ENCODE assay signal across 6 cellular contexts in genomic region chr1:42815938-42816599, GRCh38. TPM values are rescaled to one million over a fixed set of nuclear protein-coding genes. Genes with fewer than 3 reads are reported as not detected.
A peak's percentile ranks its signal among the peaks of the same experiment; 100 is the strongest.
DNase-seq lines count a peak whose midpoint lies in the region; ATAC-seq, FAIRE-seq and TF ChIP-seq lines count a peak whose summit lies in the region.

No MANE protein-coding gene starts in this region.

- TF ChIP-seq POLR2A in GM12891 (IDR thresholded peaks at IDR 0.05; ENCODE audit: low read depth, low read length) (no peak), erythroblast (IDR thresholded peaks at IDR 0.05; ENCODE audit: low read length) (no peak), GM12892 (IDR thresholded peaks at IDR 0.05; ENCODE audit: low read depth, low read length) (no peak)

- H3K4me1 ChIP-seq in OCI-LY3 (ENCODE audit: low read length) = peaks cover 12% of the 10 kb centered on the region

- H3K79me2 ChIP-seq in OCI-LY3 (ENCODE audit: low read length) = no peaks in the 10 kb centered on the region

- 0 out of 2 replicates have a peak overlapping the region, but pooled peaks have one; percentile 17 for H3K27ac ChIP-seq in OCI-LY3 (ENCODE audit: low read length)

- H3K9ac ChIP-seq in OCI-LY3 (ENCODE audit: low read length) = peak overlapping the region; percentile 67

- no peaks in the 10 kb centered on the region for H3K9me3 ChIP-seq in OCI-LY3 (ENCODE audit: insufficient read depth, low read length)

- peak overlapping the region; percentile 88 for H3K4me3 ChIP-seq in OCI-LY3 (ENCODE audit: low read length)

- FAIRE-seq in GM12891 (lab: Jason Lieb, UNC) (no peak), GM12892 (lab: Jason Lieb, UNC) (no peak)

- no peak for DNase-seq in GM12891 (ENCODE audit: insufficient read length, low spot score)
- DNase-seq in erythroblast (lab: John Stamatoyannopoulos, UW) = peak; percentile 42 to 55
- peak; percentile 31 for DNase-seq in stimulated activated CD8-positive, alpha-beta memory T cell treated with anti-CD3 and anti-CD28 coated beads, Interleukin-4, amount 100 ng/mL, for 48 hours
- no peak for DNase-seq in GM12892 (ENCODE audit: insufficient read length)

- no peaks in the 10 kb centered on the region for H3K36me3 ChIP-seq in OCI-LY3 (replicated peaks; ENCODE audit: low read depth, low read length)

- H2AFZ ChIP-seq in OCI-LY3 (ENCODE audit: low read depth, low read length) = 0 out of 2 replicates have a peak overlapping the region, but pooled peaks have one; percentile 27

- no peaks in the 10 kb centered on the region for H3K27me3 ChIP-seq in OCI-LY3 (ENCODE audit: low read depth, low read length)

- peak overlapping the region; percentile 84 for H3K4me2 ChIP-seq in OCI-LY3 (ENCODE audit: low read length)

- TF ChIP-seq CTCF in OCI-LY3 (IDR thresholded peaks at IDR 0.05; ENCODE audit: low read depth, low read length) = no peak

- H4K20me1 ChIP-seq in OCI-LY3 (ENCODE audit: insufficient read depth, low read length) = no peaks in the 10 kb centered on the region

- ATAC-seq in GM19397 (IDR thresholded peaks at IDR 0.05; ENCODE audit: unreplicated experiment) = no peak

TF ChIP-seq in GM12891, 5 proteins besides CTCF, POLR2A, EP300 and RAD21:
- TF ChIP-seq TAF1 (IDR thresholded peaks at IDR 0.05; ENCODE audit: low read depth, low read length) (0 out of 2 replicates have a peak, but pooled peaks have one; percentile 28), PAX5 (IDR thresholded peaks at IDR 0.05; ENCODE audit: insufficient read depth, low read length, severe bottlenecking) (no peak)
TF ChIP-seq in GM12891: peak in this region for 1.

RNA-seq across cellular contexts. Expression of gene ERMAP, which starts 0.9 kb away (rescaled TPM):
- 2.7 TPM for polyA plus RNA-seq in GM12891 (2012; ENCODE audit: low read depth, missing spikeins)
- 5.4 TPM for polyA plus RNA-seq in GM12892 (2012; ENCODE audit: missing spikeins)

RNA-seq across cellular contexts. Expression of gene SVBP, which starts 1.1 kb away (rescaled TPM):
- 16.1 TPM for polyA plus RNA-seq in GM12891 (2012; ENCODE audit: low read depth, missing spikeins)
- polyA plus RNA-seq in GM12892 (2012; ENCODE audit: missing spikeins) = 25.6 TPM

RNA-seq across cellular contexts. Expression of gene ZNF691, which starts 30.3 kb away (rescaled TPM):
- 5.1 TPM for polyA plus RNA-seq in GM12891 (2012; ENCODE audit: low read depth, missing spikeins)
- polyA plus RNA-seq in GM12892 (2012; ENCODE audit: missing spikeins) = 6.7 TPM

RNA-seq across cellular contexts. Expression of gene TMEM269, which starts 31.3 kb away (rescaled TPM):
- polyA plus RNA-seq in GM12891 (2012; ENCODE audit: low read depth, missing spikeins) = 0.05 TPM
- polyA plus RNA-seq in GM12892 (2012; ENCODE audit: missing spikeins) = 0.38 TPM

RNA-seq across cellular contexts. Expression of gene C1orf50, which starts 49.0 kb away (rescaled TPM):
- 3.5 TPM for polyA plus RNA-seq in GM12891 (2012; ENCODE audit: low read depth, missing spikeins)
- polyA plus RNA-seq in GM12892 (2012; ENCODE audit: missing spikeins) = 5.8 TPM

Comparison
In these comparisons a context has a peak if more than half of its experiments do, and no peak if none do; other contexts are left out.
1. DNase-seq: peak in erythroblast (2 of 2) and stimulated activated CD8-positive, alpha-beta memory T cell treated with anti-CD3 and anti-CD28 coated beads, Interleukin-4, amount 100 ng/mL, for 48 hours (single experiment); none in GM12891 (single experiment) and GM12892 (single experiment).